Comparison of ENCODE assay signal across 8 cellular contexts in the genomic region with DNA sequence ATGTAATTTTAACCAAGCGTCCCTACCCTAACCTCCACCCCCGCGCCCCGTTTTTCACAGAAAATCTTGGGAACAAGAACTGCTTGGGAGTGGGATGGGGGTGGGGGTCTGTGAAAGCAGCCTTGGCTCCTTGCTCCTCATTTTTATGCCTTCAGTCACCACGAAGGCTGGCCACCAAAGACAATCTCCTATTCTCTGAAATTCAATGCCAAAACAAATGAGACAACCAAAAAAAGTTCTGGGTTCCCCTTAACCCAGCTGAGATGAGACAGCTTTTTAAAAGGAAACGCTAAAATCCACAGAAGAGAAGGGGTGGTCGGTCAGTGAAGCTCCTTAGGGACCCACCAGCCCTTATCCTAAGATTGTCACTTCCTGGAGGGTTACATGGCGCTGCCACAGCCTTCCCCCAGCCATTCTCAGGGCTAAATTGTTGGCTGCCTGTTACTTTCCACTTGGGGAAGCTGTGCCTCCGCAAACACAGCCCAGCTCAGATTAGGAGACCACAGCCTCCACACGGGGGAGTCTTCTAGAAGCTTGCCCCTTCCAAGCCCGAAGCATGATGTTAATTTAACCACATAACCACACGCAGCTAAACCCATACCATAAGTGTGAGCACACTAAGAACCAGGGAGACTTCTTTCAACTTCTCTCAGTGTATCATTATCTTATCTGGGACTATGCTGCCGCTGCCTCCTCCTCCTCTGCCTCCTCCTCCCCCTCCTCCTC.
A peak's percentile ranks its signal among the peaks of the same experiment; 100 is the strongest.
DNase-seq lines count a peak whose midpoint lies in the region; ATAC-seq, FAIRE-seq and TF ChIP-seq lines count a peak whose summit lies in the region.

No MANE protein-coding gene starts in this region.

- H3K9me3 ChIP-seq in mucosa of descending colon = no peaks in the 10 kb centered on the region

- no peak for DNase-seq in D721Med (ENCODE audit: insufficient read length, low spot score)
- peak; percentile 96 for DNase-seq in M059J (ENCODE audit: low read depth)
- DNase-seq in astrocyte of the spinal cord (ENCODE audit: low read depth, low spot score) = peak; percentile 97
- DNase-seq in mucosa of descending colon = peak in 1 of 3 donors; percentile 17
- no peak for DNase-seq in ecto neural progenitor cell (ENCODE audit: low spot score)

- H3K4me1 ChIP-seq in mucosa of descending colon (ENCODE audit: low read depth) = no peaks in the 10 kb centered on the region

- H3K36me3 ChIP-seq in mucosa of descending colon (ENCODE audit: low read depth) = no peaks in the 10 kb centered on the region

- H3K4me3 ChIP-seq in astrocyte of the spinal cord (ENCODE audit: low read depth, low read length) (no peak overlapping the region), mucosa of descending colon (no peak overlapping the region)

- in situ Hi-C loops in astrocyte of the spinal cord (cut with HindIII; ENCODE audit: low sequenced_read_pairs) = no loop called here

- intact Hi-C loops in mucosa of descending colon (cut with DNase I, micrococcal nuclease) = no loop called here

- no peak for FAIRE-seq in D721Med (lab: Jason Lieb, UNC)

- ATAC-seq in mucosa of descending colon (peak; percentile 42), GM18520 (IDR thresholded peaks at IDR 0.05; ENCODE audit: unreplicated experiment) (no peak), HG03571 (IDR thresholded peaks at IDR 0.05; ENCODE audit: unreplicated experiment) (no peak), HG02938 (IDR thresholded peaks at IDR 0.05; ENCODE audit: unreplicated experiment) (no peak)

- peak; percentile 8 for TF ChIP-seq CTCF in D721Med (IDR thresholded peaks at IDR 0.05; ENCODE audit: insufficient read depth, missing control alignments)
- peak; percentile 73 for TF ChIP-seq CTCF in astrocyte of the spinal cord (IDR thresholded peaks at IDR 0.05; ENCODE audit: low read depth, low read length)
- no peak for TF ChIP-seq CTCF in mucosa of descending colon (IDR thresholded peaks at IDR 0.05)

Comparison
In these comparisons a context has a peak if more than half of its experiments do, and no peak if none do; other contexts are left out.
1. DNase-seq: peak in M059J (single experiment) and astrocyte of the spinal cord (single experiment); none in D721Med (single experiment) and ecto neural progenitor cell (single experiment).